8 cellular contexts compared by ENCODE assay signal in the genomic region with DNA sequence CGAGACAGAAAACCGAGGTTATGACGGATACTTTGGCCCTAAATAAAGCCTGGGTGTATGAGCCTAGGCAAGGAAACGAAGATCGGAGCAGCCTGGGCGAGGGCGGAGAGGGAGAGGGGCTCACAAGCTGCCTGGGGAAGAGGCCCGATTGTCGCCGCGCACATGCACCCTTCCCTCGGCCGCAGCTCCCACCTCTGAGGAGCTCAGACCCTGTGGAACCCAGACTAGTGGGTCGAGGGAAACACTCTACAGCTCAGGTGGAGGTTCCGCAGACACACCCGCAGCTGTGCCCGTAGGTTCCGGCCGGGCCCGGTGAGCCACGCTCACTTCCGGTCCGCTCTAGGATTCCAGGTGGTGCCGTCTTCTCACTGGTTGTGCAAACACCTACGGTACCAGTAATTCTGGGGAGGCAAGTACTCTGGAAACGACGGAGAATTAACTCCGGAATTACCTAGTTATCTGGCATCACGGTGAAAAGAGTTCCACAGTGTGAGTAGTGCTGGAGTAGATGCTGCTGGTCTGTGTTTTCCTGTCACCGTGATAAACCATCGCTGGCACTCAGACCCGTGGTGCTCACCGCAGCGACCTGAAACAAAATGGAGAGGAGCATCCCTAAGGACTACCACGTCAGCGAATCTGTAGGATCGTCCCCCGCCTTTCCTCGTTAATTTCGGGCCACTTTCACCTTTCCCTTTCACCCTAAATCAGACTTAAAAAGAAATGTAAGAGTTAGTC.
A peak's percentile ranks its signal among the peaks of the same experiment; 100 is the strongest.
DNase-seq lines count a peak whose midpoint lies in the region; ATAC-seq lines count a peak whose summit lies in the region.

No MANE protein-coding gene starts in this region.

- H3K27me3 Mint-ChIP-seq in CD8-positive, alpha-beta memory T cell = peaks cover 63 to 91% of the 10 kb centered on the region in 2 donors

- DNase-seq in CD8-positive, alpha-beta memory T cell = peak in 3 of 5 donors; percentile 13 to 63 (median 46)
- DNase-seq in SK-N-MC (ENCODE audit: low read depth, low spot score) (no peak), adipocyte (ENCODE audit: low read depth) (peak; percentile 60), iPS DF 19.7 (ENCODE audit: low read depth, low spot score) (peak; percentile 88), skeletal muscle cell (ENCODE audit: low read depth) (no peak), GF-D8 (lab: John Stamatoyannopoulos, UW) (no peak)

- CTCF ChIA-PET in CD8-positive, alpha-beta memory T cell (lab: Charles Lee) = no interaction called here

- H3K4me1 ChIP-seq in CD8-positive, alpha-beta memory T cell (ENCODE audit: insufficient read depth, low read length) = peaks cover 16% of the 10 kb centered on the region
- peaks cover 22% of the 10 kb centered on the region; the same call in 1 of the 2 replicates for H3K4me1 ChIP-seq in HUES64 (ENCODE audit: insufficient read depth, low read length)
- H3K4me1 ChIP-seq in adipocyte (ENCODE audit: control insufficient read depth, insufficient read depth, low read length) = peaks cover 3% of the 10 kb centered on the region

- peaks cover 3 to 33% (median 24%) of the 10 kb centered on the region in 5 donors for H3K9me3 Mint-ChIP-seq in CD8-positive, alpha-beta memory T cell

- peak; percentile 64 for ATAC-seq in GM21360 (IDR thresholded peaks at IDR 0.05; ENCODE audit: unreplicated experiment)

- peaks cover 5% of the 10 kb centered on the region for H3K9me3 ChIP-seq in CD8-positive, alpha-beta memory T cell (ENCODE audit: low read length)
- H3K9me3 ChIP-seq in HUES64 (ENCODE audit: insufficient read depth, low read depth, low read length) (no peaks in the 10 kb centered on the region), SK-N-MC (ENCODE audit: low read depth, low read length) (no peaks in the 10 kb centered on the region), adipocyte (ENCODE audit: control insufficient read depth, low read length) (no peaks in the 10 kb centered on the region)

- POLR2A ChIA-PET in CD8-positive, alpha-beta memory T cell (lab: Charles Lee) = no interaction called here

- peak overlapping the region in 1 of 8 donors; percentile 49 for H3K27ac Mint-ChIP-seq in CD8-positive, alpha-beta memory T cell

- H3K4me3 ChIP-seq in CD8-positive, alpha-beta memory T cell (ENCODE audit: low read length) = peak overlapping the region; percentile 62
- H3K4me3 ChIP-seq in HUES64 (ENCODE audit: low read length) = peak overlapping the region; percentile 73
- peak overlapping the region; percentile 97 for H3K4me3 ChIP-seq in SK-N-MC
- H3K4me3 ChIP-seq in adipocyte (ENCODE audit: low read length) = peak overlapping the region; percentile 83
- H3K4me3 ChIP-seq in skeletal muscle cell (ENCODE audit: low read depth, low read length) = peak overlapping the region; percentile 58

- H3K9ac ChIP-seq in HUES64 (ENCODE audit: low read depth, low read length) = peak overlapping the region; percentile 83
- peak overlapping the region; percentile 91 for H3K9ac ChIP-seq in SK-N-MC (ENCODE audit: insufficient read length)
- H3K9ac ChIP-seq in adipocyte (ENCODE audit: low read length) = peak overlapping the region; percentile 48

- H3K36me3 Mint-ChIP-seq in CD8-positive, alpha-beta memory T cell = peaks cover 0 to 4% (median 2%) of the 10 kb centered on the region in 3 donors

- peaks cover 12 to 31% (median 20%) of the 10 kb centered on the region in 3 donors for H3K4me1 Mint-ChIP-seq in CD8-positive, alpha-beta memory T cell

- H3K27me3 ChIP-seq in CD8-positive, alpha-beta memory T cell (ENCODE audit: insufficient read depth, low read length, poor library complexity, severe bottlenecking) = peaks cover 51% of the 10 kb centered on the region
- H3K27me3 ChIP-seq in HUES64 (ENCODE audit: insufficient read depth, low read length) = peaks cover 19% of the 10 kb centered on the region
- H3K27me3 ChIP-seq in adipocyte (replicated peaks; ENCODE audit: control insufficient read depth, insufficient read depth, low read length) = no peaks in the 10 kb centered on the region

- peak overlapping the region; percentile 71 to 89 (median 77) for H3K4me3 Mint-ChIP-seq in CD8-positive, alpha-beta memory T cell

- under 1% methylated on average over 40 of the region's 40 CpGs for WGBS in HUES64

- H3K36me3 ChIP-seq in CD8-positive, alpha-beta memory T cell (ENCODE audit: insufficient read depth, low read length) = no peaks in the 10 kb centered on the region
- no peaks in the 10 kb centered on the region for H3K36me3 ChIP-seq in HUES64 (ENCODE audit: insufficient read depth, low read length)
- no peaks in the 10 kb centered on the region for H3K36me3 ChIP-seq in SK-N-MC (ENCODE audit: insufficient read depth, low read length)
- no peaks in the 10 kb centered on the region for H3K36me3 ChIP-seq in adipocyte (ENCODE audit: control insufficient read depth, insufficient read depth, low read length, severe bottlenecking)

- no peak overlapping the region for H3K27ac ChIP-seq in CD8-positive, alpha-beta memory T cell (ENCODE audit: low read depth, low read length)
- H3K27ac ChIP-seq in HUES64 (ENCODE audit: low read depth, low read length) (peak overlapping the region; percentile 37), SK-N-MC (0 out of 2 replicates have a peak overlapping the region, but pooled peaks have one; percentile 82)

Comparison
In these comparisons a context has a peak if more than half of its experiments do, and no peak if none do; other contexts are left out.
1. DNase-seq: peak in CD8-positive, alpha-beta memory T cell (3 of 5), adipocyte (single experiment) and iPS DF 19.7 (single experiment); none in SK-N-MC (single experiment), skeletal muscle cell (single experiment) and GF-D8 (single experiment).
2. Peak in every context shown above with its lines, with median percentiles within 50 percentile points of each other: H3K4me3 ChIP-seq and H3K9ac ChIP-seq.